In the genomic region with DNA sequence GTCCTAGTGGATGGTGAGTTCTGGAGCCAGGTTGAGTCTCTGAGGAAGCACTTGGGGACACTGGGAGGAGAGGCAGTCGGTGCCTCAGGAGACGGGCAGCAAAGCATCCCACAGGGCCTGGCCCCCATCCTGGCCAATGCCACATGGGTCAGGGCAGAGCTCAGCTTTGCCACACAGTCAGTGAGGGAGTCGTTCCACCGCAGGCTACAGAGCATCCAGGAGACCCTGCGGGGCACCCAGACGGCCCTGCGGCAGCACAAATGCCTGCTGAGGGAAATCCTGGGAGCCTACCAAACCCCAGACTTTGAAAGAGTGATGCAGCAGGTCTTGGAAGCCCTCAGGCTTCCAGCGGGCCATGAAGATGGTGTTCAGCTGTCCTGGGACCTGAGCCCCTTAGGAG, we compare ENCODE assay signal across 27 cellular contexts.
"Had no signal": no experiment of that assay in that cellular context is flagged by ENCODE, and none has a peak within 500 bp of the region (broad histone marks: within the 10 kb centered on the region; RNA-seq: fewer than 3 reads in every experiment).

No MANE protein-coding gene starts in this region.

- DNase-seq: activated CD4-positive, alpha-beta memory T cell treated with anti-CD3 and anti-CD28 coated beads for 36 hours; activated CD4-positive, alpha-beta T cell treated with anti-CD3 and anti-CD28 coated beads for 36 hours; activated CD4-positive, alpha-beta T cell treated with anti-CD3 and anti-CD28 coated beads, Interleukin-2, amount 10 ng/mL, durations not matched to agents 24 days and 14 days; activated CD4-positive, CD25-positive, alpha-beta regulatory T cell; activated CD4-positive, CD25-positive, alpha-beta regulatory T cell treated with anti-CD3 and anti-CD28 coated beads, Interleukin-2, amount 50 U/mL, for 72 hours; activated CD8-positive, alpha-beta memory T cell treated with anti-CD3 and anti-CD28 coated beads for 24 hours; activated effector memory CD4-positive, alpha-beta T cell treated with anti-CD3 and anti-CD28 coated beads, Interleukin-2, amount 50 U/mL, for 16 hours; activated naive CD4-positive, alpha-beta T cell treated with anti-CD3 and anti-CD28 coated beads for 36 hours; activated naive CD8-positive, alpha-beta T cell treated with anti-CD3 and anti-CD28 coated beads, Interleukin-2, amount 10 ng/mL, durations not matched to agents 7 days and 5 days; activated T-cell treated with anti-CD3 and anti-CD28 coated beads, Interleukin-2, amount 50 U/mL, for 4 hours; brain microvascular endothelial cell; cortex of kidney; dermis blood vessel endothelial cell; effector CD4-positive, alpha-beta T cell; foreskin fibroblast; head of caudate nucleus; SW 1271; T-cell had no signal

- H3K27me3 ChIP-seq: ascending aorta, brain microvascular endothelial cell had no signal

- H3K4me1 ChIP-seq: ascending aorta had no signal

- H3K27ac Mint-ChIP-seq: activated CD4-positive, alpha-beta memory T cell treated with anti-CD3 and anti-CD28 coated beads for 36 hours; activated CD4-positive, alpha-beta T cell treated with anti-CD3 and anti-CD28 coated beads for 36 hours; activated CD4-positive, alpha-beta T cell treated with anti-CD3 and anti-CD28 coated beads, Interleukin-2, amount 10 ng/mL, durations not matched to agents 24 days and 14 days; activated naive CD4-positive, alpha-beta T cell treated with anti-CD3 and anti-CD28 coated beads for 36 hours; activated naive CD8-positive, alpha-beta T cell treated with anti-CD3 and anti-CD28 coated beads, Interleukin-2, amount 10 ng/mL, durations not matched to agents 7 days and 5 days; activated T-helper 2 cell treated with anti-CD3 and anti-CD28 coated beads, Interferon-gamma antibody, Interleukin-2, Interleukin-4, amounts not matched to agents 10 μg/mL and 5 μg/mL and 100 μg/mL, durations not matched to agents 14 hours and 24 hours and 36 hours had no signal

- H3K9me3 Mint-ChIP-seq: activated CD4-positive, alpha-beta memory T cell treated with anti-CD3 and anti-CD28 coated beads for 36 hours; activated CD4-positive, alpha-beta T cell treated with anti-CD3 and anti-CD28 coated beads, Interleukin-2, amount 10 ng/mL, durations not matched to agents 24 days and 14 days; activated naive CD4-positive, alpha-beta T cell treated with anti-CD3 and anti-CD28 coated beads for 36 hours; activated naive CD4-positive, alpha-beta T cell treated with anti-CD3 and anti-CD28 coated beads, Interleukin-2, amount 50 U/mL, for 72 hours; activated naive CD8-positive, alpha-beta T cell treated with anti-CD3 and anti-CD28 coated beads, Interleukin-2, amount 10 ng/mL, durations not matched to agents 7 days and 5 days; activated T-cell treated with anti-CD3 and anti-CD28 coated beads, Interleukin-2, amount 50 U/mL, for 4 hours; activated T-helper 2 cell treated with anti-CD3 and anti-CD28 coated beads, Interferon-gamma antibody, Interleukin-2, Interleukin-4, amounts not matched to agents 10 μg/mL and 5 μg/mL and 100 μg/mL, durations not matched to agents 14 hours and 24 hours and 36 hours; T-cell; T-helper 1 cell treated with Interleukin-12 subunit alpha and Interleukin-12 subunit beta and Interleukin-4 antibody, amounts not matched to agents 30 μg/mL and 1 μg/mL, for 36 hours had no signal

- H3K9me3 ChIP-seq: ascending aorta had no signal

- H3K4me3 ChIP-seq: ascending aorta had no signal

- H3K4me3 Mint-ChIP-seq: activated CD4-positive, alpha-beta memory T cell treated with anti-CD3 and anti-CD28 coated beads for 36 hours; activated CD4-positive, alpha-beta T cell treated with anti-CD3 and anti-CD28 coated beads for 36 hours; activated CD4-positive, alpha-beta T cell treated with anti-CD3 and anti-CD28 coated beads, Interleukin-2, amount 10 ng/mL, durations not matched to agents 24 days and 14 days; activated naive CD4-positive, alpha-beta T cell treated with anti-CD3 and anti-CD28 coated beads for 36 hours; activated naive CD8-positive, alpha-beta T cell treated with anti-CD3 and anti-CD28 coated beads, Interleukin-2, amount 10 ng/mL, durations not matched to agents 7 days and 5 days; activated T-cell treated with anti-CD3 and anti-CD28 coated beads, Interleukin-2, amount 50 U/mL, for 4 hours; T-cell; T-helper 1 cell treated with Interleukin-12 subunit alpha and Interleukin-12 subunit beta and Interleukin-4 antibody, amounts not matched to agents 30 μg/mL and 1 μg/mL, for 36 hours had no signal

- H3K27ac ChIP-seq: ascending aorta, brain microvascular endothelial cell had no signal

- H3K27me3 Mint-ChIP-seq: activated CD4-positive, alpha-beta memory T cell treated with anti-CD3 and anti-CD28 coated beads for 36 hours; activated CD4-positive, alpha-beta T cell treated with anti-CD3 and anti-CD28 coated beads for 36 hours; activated CD4-positive, alpha-beta T cell treated with anti-CD3 and anti-CD28 coated beads, Interleukin-2, amount 10 ng/mL, durations not matched to agents 24 days and 14 days; activated naive CD8-positive, alpha-beta T cell treated with anti-CD3 and anti-CD28 coated beads, Interleukin-2, amount 10 ng/mL, durations not matched to agents 7 days and 5 days; T-cell had no signal

- FAIRE-seq: bronchial epithelial cell, colon, endometrium, frontal cortex had no signal

- ATAC-seq: activated CD4-positive, alpha-beta T cell treated with anti-CD3 and anti-CD28 coated beads for 36 hours; activated naive CD4-positive, alpha-beta T cell treated with anti-CD3 and anti-CD28 coated beads, Interleukin-2, amount 50 U/mL, for 72 hours; activated T-cell treated with anti-CD3 and anti-CD28 coated beads, Interleukin-2, amount 50 U/mL, for 4 hours; esophagus mucosa; T-cell had no signal
